ENCODE assay signal across 12 cellular contexts in genomic region chr6:98634569-98634968, GRCh38.
"Had no signal": no experiment of that assay in that cellular context is flagged by ENCODE, and none has a peak within 500 bp of the region (broad histone marks: within the 10 kb centered on the region; RNA-seq: fewer than 3 reads in every experiment).

No MANE protein-coding gene starts in this region.

- H3K9me3 ChIP-seq: tibial nerve had no signal

- DNase-seq: activated CD4-positive, CD25-positive, alpha-beta regulatory T cell; activated effector memory CD4-positive, alpha-beta T cell treated with Interleukin-2 at 50 U/mL for 16 hours; activated T-cell treated with anti-CD3 and anti-CD28 coated beads, Interleukin-2, amount 50 U/mL, for 1 hour; brain microvascular endothelial cell; kidney; naive B cell; right cardiac atrium; small intestine; T-helper 2 cell had no signal

- H3K9me3 Mint-ChIP-seq: activated naive CD4-positive, alpha-beta T cell treated with anti-CD3 and anti-CD28 coated beads, Interleukin-2, amount 50 U/mL, for 24 hours had no signal

- H3K27me3 Mint-ChIP-seq: activated naive CD4-positive, alpha-beta T cell treated with anti-CD3 and anti-CD28 coated beads, Interleukin-2, amount 50 U/mL, for 24 hours had no signal

- H3K4me1 Mint-ChIP-seq: activated naive CD4-positive, alpha-beta T cell treated with anti-CD3 and anti-CD28 coated beads, Interleukin-2, amount 50 U/mL, for 24 hours; naive B cell had no signal

- H3K4me3 Mint-ChIP-seq: activated naive CD4-positive, alpha-beta T cell treated with anti-CD3 and anti-CD28 coated beads, Interleukin-2, amount 50 U/mL, for 24 hours; naive B cell had no signal

- H3K27ac Mint-ChIP-seq: activated naive CD4-positive, alpha-beta T cell treated with anti-CD3 and anti-CD28 coated beads, Interleukin-2, amount 50 U/mL, for 24 hours; naive B cell had no signal

- H3K27me3 ChIP-seq: brain microvascular endothelial cell, tibial nerve had no signal

- ATAC-seq: esophagus mucosa, right cardiac atrium had no signal

- H3K36me3 Mint-ChIP-seq: activated naive CD4-positive, alpha-beta T cell treated with anti-CD3 and anti-CD28 coated beads, Interleukin-2, amount 50 U/mL, for 24 hours; naive B cell had no signal

- H3K36me3 ChIP-seq: brain microvascular endothelial cell, tibial nerve had no signal

- H3K4me3 ChIP-seq: tibial nerve had no signal

- H3K27ac ChIP-seq: brain microvascular endothelial cell, tibial nerve had no signal
